ENCODE assay signal across 1 cellular context in the genomic region with DNA sequence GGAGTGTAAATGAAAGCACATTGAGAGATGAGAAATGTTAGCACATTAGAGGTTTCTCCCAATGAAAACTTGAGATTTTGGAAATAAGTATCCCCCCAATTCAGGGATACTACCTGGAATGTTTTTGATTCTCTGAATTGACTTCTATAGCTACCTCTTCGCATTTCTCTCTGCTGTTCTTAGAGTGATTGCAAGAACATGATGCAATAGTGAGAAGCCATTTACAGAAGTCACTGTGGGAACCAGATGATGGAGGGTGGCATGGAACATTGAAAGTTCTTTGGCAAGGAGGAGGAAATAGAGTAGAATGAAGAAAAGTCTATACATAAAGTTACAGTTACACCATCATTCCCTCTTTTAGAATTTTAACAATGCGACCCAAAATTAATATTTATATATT.
TF ChIP-seq lines count a peak whose summit lies in the region.

No MANE protein-coding gene starts in this region.

TF ChIP-seq in GM23338, 12 proteins besides CTCF, POLR2A, EP300 and RAD21 (continued from another document):
- TF ChIP-seq, protein P1, sequence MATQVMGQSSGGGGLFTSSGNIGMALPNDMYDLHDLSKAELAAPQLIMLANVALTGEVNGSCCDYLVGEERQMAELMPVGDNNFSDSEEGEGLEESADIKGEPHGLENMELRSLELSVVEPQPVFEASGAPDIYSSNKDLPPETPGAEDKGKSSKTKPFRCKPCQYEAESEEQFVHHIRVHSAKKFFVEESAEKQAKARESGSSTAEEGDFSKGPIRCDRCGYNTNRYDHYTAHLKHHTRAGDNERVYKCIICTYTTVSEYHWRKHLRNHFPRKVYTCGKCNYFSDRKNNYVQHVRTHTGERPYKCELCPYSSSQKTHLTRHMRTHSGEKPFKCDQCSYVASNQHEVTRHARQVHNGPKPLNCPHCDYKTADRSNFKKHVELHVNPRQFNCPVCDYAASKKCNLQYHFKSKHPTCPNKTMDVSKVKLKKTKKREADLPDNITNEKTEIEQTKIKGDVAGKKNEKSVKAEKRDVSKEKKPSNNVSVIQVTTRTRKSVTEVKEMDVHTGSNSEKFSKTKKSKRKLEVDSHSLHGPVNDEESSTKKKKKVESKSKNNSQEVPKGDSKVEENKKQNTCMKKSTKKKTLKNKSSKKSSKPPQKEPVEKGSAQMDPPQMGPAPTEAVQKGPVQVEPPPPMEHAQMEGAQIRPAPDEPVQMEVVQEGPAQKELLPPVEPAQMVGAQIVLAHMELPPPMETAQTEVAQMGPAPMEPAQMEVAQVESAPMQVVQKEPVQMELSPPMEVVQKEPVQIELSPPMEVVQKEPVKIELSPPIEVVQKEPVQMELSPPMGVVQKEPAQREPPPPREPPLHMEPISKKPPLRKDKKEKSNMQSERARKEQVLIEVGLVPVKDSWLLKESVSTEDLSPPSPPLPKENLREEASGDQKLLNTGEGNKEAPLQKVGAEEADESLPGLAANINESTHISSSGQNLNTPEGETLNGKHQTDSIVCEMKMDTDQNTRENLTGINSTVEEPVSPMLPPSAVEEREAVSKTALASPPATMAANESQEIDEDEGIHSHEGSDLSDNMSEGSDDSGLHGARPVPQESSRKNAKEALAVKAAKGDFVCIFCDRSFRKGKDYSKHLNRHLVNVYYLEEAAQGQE (IDR thresholded peaks at IDR 0.05; ENCODE audit: unreplicated experiment), result no peak
- TF ChIP-seq ZNF114 (CRISPR knock-in tag; IDR thresholded peaks at IDR 0.05) (no peak), NANOG (IDR thresholded peaks at IDR 0.05; ENCODE audit: borderline replicate concordance) (no peak), EZH2 (IDR thresholded peaks at IDR 0.05; ENCODE audit: low read depth, unreplicated experiment) (no peak)
